Comparison of ENCODE assay signal across 32 cellular contexts in genomic region chr6:161663682-161664081, GRCh38.
"Had no signal": no experiment of that assay in that cellular context is flagged by ENCODE, and none has a peak within 500 bp of the region (broad histone marks: within the 10 kb centered on the region; RNA-seq: fewer than 3 reads in every experiment).

No MANE protein-coding gene starts in this region.

- DNase-seq: activated effector memory CD4-positive, alpha-beta T cell treated with anti-CD3 and anti-CD28 coated beads, Interleukin-2, amount 50 U/mL, for 16 hours; activated effector memory CD4-positive, alpha-beta T cell treated with Interleukin-2 at 50 U/mL for 16 hours; activated gamma-delta T cell; activated gamma-delta T cell treated with Interleukin-2 at 50 U/mL for 16 hours; activated naive CD4-positive, alpha-beta T cell; activated naive CD4-positive, alpha-beta T cell treated with anti-CD3 and anti-CD28 coated beads for 36 hours; activated naive CD4-positive, alpha-beta T cell treated with anti-CD3 and anti-CD28 coated beads, Interleukin-2, amount 10 ng/mL, durations not matched to agents 7 days and 5 days; activated naive CD4-positive, alpha-beta T cell treated with anti-CD3 and anti-CD28 coated beads, Interleukin-2, amount 50 U/mL, for 16 hours; activated naive CD4-positive, alpha-beta T cell treated with Interleukin-2 at 50 U/mL for 16 hours; activated naive CD8-positive, alpha-beta T cell treated with anti-CD3 and anti-CD28 coated beads for 36 hours; activated naive CD8-positive, alpha-beta T cell treated with anti-CD3 and anti-CD28 coated beads, Interleukin-2, amount 10 ng/mL, durations not matched to agents 7 days and 5 days; activated naive CD8-positive, alpha-beta T cell treated with anti-CD3 and anti-CD28 coated beads, Interleukin-2, amount 50 U/mL, for 24 hours; activated T-cell treated with anti-CD3 and anti-CD28 coated beads, Interleukin-2, amount 50 U/mL, for 24 hours; activated T-cell treated with anti-CD3 and anti-CD28 coated beads, Interleukin-2, amount 50 U/mL, for 4 hours; activated T-cell treated with anti-CD3 and anti-CD28 coated beads, Interleukin-2, amount 50 U/mL, for 48 hours; activated T-cell treated with anti-CD3 and anti-CD28 coated beads, Interleukin-2, amount 50 U/mL, for 72 hours; adrenal gland; amniotic stem cell; amygdala; anterior cingulate cortex; aorta; body of pancreas; brain microvascular endothelial cell; central memory CD4-positive, alpha-beta T cell; cerebellar nuclear complex had no signal

- H3K4me1 ChIP-seq: adrenal gland, ascending aorta, body of pancreas, breast epithelium had no signal

- H3K36me3 ChIP-seq: adrenal gland, ascending aorta, brain microvascular endothelial cell, breast epithelium, cardiac muscle cell had no signal

- H3K9me3 ChIP-seq: adrenal gland, ascending aorta, body of pancreas had no signal

- FAIRE-seq: astrocyte, bronchial epithelial cell had no signal

- H3K27me3 ChIP-seq: adrenal gland, ascending aorta, body of pancreas, brain microvascular endothelial cell, breast epithelium, cardiac muscle cell had no signal

- H3K27ac ChIP-seq: adrenal gland, ascending aorta, body of pancreas, brain microvascular endothelial cell, breast epithelium, cardiac muscle cell had no signal

- ATAC-seq: activated naive CD4-positive, alpha-beta T cell treated with anti-CD3 and anti-CD28 coated beads, Interleukin-2, amount 50 U/mL, for 72 hours; activated naive CD8-positive, alpha-beta T cell treated with anti-CD3 and anti-CD28 coated beads, Interleukin-2, amount 50 U/mL, for 24 hours; activated T-cell treated with anti-CD3 and anti-CD28 coated beads, Interleukin-2, amount 50 U/mL, for 4 hours; activated T-cell treated with anti-CD3 and anti-CD28 coated beads, Interleukin-2, amount 50 U/mL, for 72 hours; activated T-helper 17 cell treated with anti-CD3 and anti-CD28 coated beads, Interleukin-2, amount 50 U/mL, for 72 hours; body of pancreas had no signal

- H3K4me3 ChIP-seq: adrenal gland, ascending aorta, body of pancreas, breast epithelium, cardiac muscle cell had no signal
